ENCODE assay signal across 1 cellular context in the genomic region with DNA sequence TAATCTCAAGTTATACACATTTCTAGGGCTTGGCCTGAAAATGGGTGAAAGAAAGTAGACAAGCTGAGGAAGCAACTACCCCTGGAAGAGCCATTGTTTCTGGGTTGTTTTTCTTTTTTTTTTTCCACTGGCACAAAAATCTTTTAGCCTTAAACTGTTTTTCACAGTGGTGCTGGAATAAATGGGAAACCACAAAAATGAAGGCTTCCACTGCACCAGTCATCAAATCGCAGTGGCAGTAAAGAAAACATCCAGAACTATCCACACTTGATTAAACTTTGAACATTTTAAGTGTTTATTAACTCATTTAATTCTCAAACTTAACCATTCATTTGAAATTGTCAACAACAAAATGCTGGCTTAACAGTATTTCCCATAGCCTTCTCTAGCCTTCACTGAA.
TF ChIP-seq lines count a peak whose summit lies in the region.

No MANE protein-coding gene starts in this region.

TF ChIP-seq in endothelial cell of umbilical vein, 7 proteins besides CTCF, POLR2A, EP300 and RAD21:
- TF ChIP-seq GATA2 (IDR thresholded peaks at IDR 0.05; ENCODE audit: insufficient read depth, insufficient read length, low read depth, low read length) = no peak
- TF ChIP-seq FOS (IDR thresholded peaks at IDR 0.05; ENCODE audit: borderline replicate concordance, insufficient read depth, low read length) = no peak
- no peak for TF ChIP-seq MYC (IDR thresholded peaks at IDR 0.05; ENCODE audit: low read depth, low read length)
